ENCODE assay signal across 14 cellular contexts in the genomic region with DNA sequence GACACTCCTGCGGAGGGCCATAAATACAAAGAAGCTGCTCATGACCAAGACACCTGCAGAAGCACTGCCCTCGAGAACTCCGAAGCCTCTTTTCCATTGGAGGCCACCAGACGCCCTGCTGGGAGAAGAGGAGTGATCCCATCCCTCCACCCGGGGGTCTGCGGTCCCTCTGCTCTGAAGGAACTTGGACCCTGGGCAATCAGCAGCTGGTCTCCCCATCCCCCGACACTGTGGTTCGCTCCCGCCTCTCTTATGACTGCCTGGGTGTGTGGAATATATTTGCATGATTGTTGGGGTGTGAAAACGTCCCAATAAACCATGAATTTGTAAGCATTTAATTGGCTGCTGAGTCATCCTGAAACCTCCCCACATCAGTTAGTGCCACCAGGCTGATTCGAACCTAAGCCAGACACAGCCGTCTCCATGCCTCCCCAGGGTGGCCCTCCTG. TPM values are rescaled to one million over a fixed set of nuclear protein-coding genes. Genes with fewer than 3 reads are reported as not detected.
DNase-seq lines count a peak whose midpoint lies in the region; ATAC-seq and TF ChIP-seq lines count a peak whose summit lies in the region.
"Had no signal": no experiment of that assay in that cellular context is flagged by ENCODE, and none has a peak within 500 bp of the region (broad histone marks: within the 10 kb centered on the region; RNA-seq: fewer than 3 reads in every experiment).

No MANE protein-coding gene starts in this region.

- intact Hi-C loops in lower lobe of right lung (cut with DNase I): no loop called here
- intact Hi-C loops in A673 (cut with micrococcal nuclease; ENCODE audit: unreplicated experiment): loop anchor here (10.0 kb wide), 1 partner anchor 124 kb away; no protein-coding TSS in a partner anchor

- no peaks in the 10 kb centered on the region for H3K36me3 ChIP-seq in lower lobe of right lung
- H3K36me3 ChIP-seq in A673 (ENCODE audit: insufficient read depth, low read length, poor library complexity, severe bottlenecking): no peaks in the 10 kb centered on the region
- H3K36me3 ChIP-seq: SJSA1 had no signal

- no TSS peak for BruUV-seq in A673 (replicated peaks; lab: Mats Ljungman, UMichigan)

- peaks cover 26% of the 10 kb centered on the region for H3K4me1 Mint-ChIP-seq in activated naive CD8-positive, alpha-beta T cell treated with anti-CD3 and anti-CD28 coated beads, Interleukin-2, amount 50 U/mL, for 24 hours

- H3K27ac ChIP-seq in lower lobe of right lung (no peak overlapping the region), A673 (ENCODE audit: low read depth, low read length, poor library complexity, severe bottlenecking) (no peak overlapping the region)
- H3K27ac ChIP-seq: C4-2B, SJSA1 had no signal

- H3K4me1 ChIP-seq in lower lobe of right lung (no peaks in the 10 kb centered on the region), A673 (ENCODE audit: insufficient read depth, low read length, poor library complexity, severe bottlenecking) (no peaks in the 10 kb centered on the region)
- H3K4me1 ChIP-seq: SJSA1 had no signal

- no peaks in the 10 kb centered on the region for H3K27me3 ChIP-seq in lower lobe of right lung (ENCODE audit: low read depth)
- H3K27me3 ChIP-seq in A673 (replicated peaks; ENCODE audit: insufficient read depth, low read depth, low read length, poor library complexity): no peaks in the 10 kb centered on the region
- H3K27me3 ChIP-seq: SJSA1 had no signal

- H3K27ac Mint-ChIP-seq in activated naive CD8-positive, alpha-beta T cell treated with anti-CD3 and anti-CD28 coated beads, Interleukin-2, amount 50 U/mL, for 24 hours: no peak overlapping the region

- ATAC-seq in GM18511 (IDR thresholded peaks at IDR 0.05; ENCODE audit: unreplicated experiment) (peak; percentile 60), GM19452 (IDR thresholded peaks at IDR 0.05; ENCODE audit: unreplicated experiment) (peak; percentile 53), lower lobe of right lung (no peak), HG03097 (IDR thresholded peaks at IDR 0.05; ENCODE audit: low FRiP score, unreplicated experiment) (no peak)
- ATAC-seq in activated naive CD8-positive, alpha-beta T cell treated with anti-CD3 and anti-CD28 coated beads, Interleukin-2, amount 50 U/mL, for 24 hours: peak; percentile 22

- CTCF ChIA-PET in A673 (lab: Charles Lee): interaction anchor here (0.5 kb wide), 1 partner anchor 18 kb away, joined by 3 read pairs; no protein-coding TSS in a partner anchor

- peak; percentile 30 for DNase-seq in activated naive CD8-positive, alpha-beta T cell treated with anti-CD3 and anti-CD28 coated beads, Interleukin-2, amount 50 U/mL, for 24 hours
- peak; percentile 35 for DNase-seq in lower lobe of right lung
- no peak for DNase-seq in NCI-H774 (lab: John Stamatoyannopoulos, UW)
- DNase-seq in A673 (ENCODE audit: low spot score): no peak
- no peak for DNase-seq in SW 1271 (lab: John Stamatoyannopoulos, UW)
- DNase-seq: caudate nucleus, DND-41, KG1, NCI-H1105 had no signal

- H3K27me3 Mint-ChIP-seq in activated naive CD8-positive, alpha-beta T cell treated with anti-CD3 and anti-CD28 coated beads, Interleukin-2, amount 50 U/mL, for 24 hours: peaks cover 2% of the 10 kb centered on the region

- no peaks in the 10 kb centered on the region for H3K9me3 Mint-ChIP-seq in activated naive CD8-positive, alpha-beta T cell treated with anti-CD3 and anti-CD28 coated beads, Interleukin-2, amount 50 U/mL, for 24 hours

- H3K4me3 Mint-ChIP-seq in activated naive CD8-positive, alpha-beta T cell treated with anti-CD3 and anti-CD28 coated beads, Interleukin-2, amount 50 U/mL, for 24 hours: no peak overlapping the region

- POLR2A ChIA-PET in A673 (lab: Charles Lee; ENCODE audit: low non-redundant PET): no interaction called here

- no peak for TF ChIP-seq CTCF in lower lobe of right lung (IDR thresholded peaks at IDR 0.05)
- no peak for TF ChIP-seq CTCF in A673 (conservative IDR thresholded peaks at IDR 0.05; ENCODE audit: low read depth, low read length)

- H3K4me3 ChIP-seq in lower lobe of right lung: no peak overlapping the region
- no peak overlapping the region for H3K4me3 ChIP-seq in A673 (ENCODE audit: low read depth, low read length, poor library complexity, severe bottlenecking)
- H3K4me3 ChIP-seq: SJSA1 had no signal

- H3K36me3 Mint-ChIP-seq in activated naive CD8-positive, alpha-beta T cell treated with anti-CD3 and anti-CD28 coated beads, Interleukin-2, amount 50 U/mL, for 24 hours (ENCODE audit: low read depth): no peaks in the 10 kb centered on the region

- no peaks in the 10 kb centered on the region for H3K9me3 ChIP-seq in lower lobe of right lung
- no peaks in the 10 kb centered on the region for H3K9me3 ChIP-seq in A673 (ENCODE audit: low read depth, low read length, poor library complexity, severe bottlenecking)
- H3K9me3 ChIP-seq: SJSA1 had no signal

RNA-seq across cellular contexts. Expression of a gene that starts 45.9 kb away (rescaled TPM):
- total RNA-seq in lower lobe of right lung: 2.7 TPM
- total RNA-seq in A673 (2021): 0.35 TPM in 1 of 2 replicates, not detected in the other
- total RNA-seq: SJSA1 had no signal

Comparison
In these comparisons a context has a peak if more than half of its experiments do, and no peak if none do; other contexts are left out.
1. ATAC-seq: peak in GM18511 (single experiment), GM19452 (single experiment) and activated naive CD8-positive, alpha-beta T cell treated with anti-CD3 and anti-CD28 coated beads, Interleukin-2, amount 50 U/mL, for 24 hours (single experiment); none in lower lobe of right lung (0 of 2) and HG03097 (single experiment).
2. DNase-seq: peak in activated naive CD8-positive, alpha-beta T cell treated with anti-CD3 and anti-CD28 coated beads, Interleukin-2, amount 50 U/mL, for 24 hours (single experiment) and lower lobe of right lung (single experiment); none in NCI-H774 (single experiment), A673 (single experiment) and SW 1271 (0 of 2).